Comparison of ENCODE assay signal across 1 cellular context in the genomic region with DNA sequence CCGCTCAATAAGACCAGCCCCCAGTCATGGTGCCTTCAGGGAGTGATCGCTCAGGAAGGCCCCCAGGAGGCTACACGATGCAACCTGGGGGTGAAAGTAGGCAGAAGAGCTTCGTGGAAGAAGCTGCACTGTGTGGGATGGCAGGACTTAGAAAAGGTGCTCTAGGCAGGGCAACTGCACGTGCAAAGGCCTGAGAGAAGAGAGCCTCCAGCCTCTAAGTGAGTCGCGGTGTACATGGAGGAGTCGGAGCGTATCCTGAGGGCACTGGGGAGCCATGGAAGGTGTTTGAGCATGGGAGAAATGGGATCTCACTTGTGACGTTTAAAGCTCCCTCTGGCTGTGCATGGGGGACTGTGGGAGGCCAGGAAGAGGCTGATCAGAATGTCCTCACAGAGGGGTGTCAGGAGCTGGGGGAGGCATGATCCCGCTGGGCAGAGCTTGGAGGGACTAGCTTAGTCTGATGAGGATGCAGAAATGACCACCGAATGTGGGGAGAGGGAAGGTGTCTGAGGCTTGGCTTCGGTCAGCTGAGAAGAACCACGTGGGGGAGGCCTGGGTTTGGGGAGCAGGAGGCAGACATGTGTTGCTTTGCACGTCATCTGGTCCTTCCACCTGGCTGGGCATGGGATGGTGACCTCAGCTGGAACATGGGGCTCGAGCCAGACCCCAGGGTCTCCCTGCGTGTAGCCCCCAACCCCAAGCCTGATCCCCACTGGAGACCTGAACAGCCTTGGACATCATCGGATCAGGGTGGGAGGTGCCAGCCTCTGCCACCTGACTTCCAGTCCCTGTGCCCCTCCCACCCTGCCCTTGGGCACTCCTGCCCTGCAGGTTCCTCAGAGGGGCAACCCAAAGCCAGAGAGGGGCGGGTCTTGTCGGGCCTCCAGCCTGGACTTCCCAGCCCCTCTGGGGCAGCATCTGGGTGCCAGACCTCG.
TF ChIP-seq lines count a peak whose summit lies in the region.

No MANE protein-coding gene starts in this region.

TF ChIP-seq in HEK293, 187 proteins besides CTCF, POLR2A, EP300 and RAD21 (continued from another document):
- TF ChIP-seq, protein P1, sequence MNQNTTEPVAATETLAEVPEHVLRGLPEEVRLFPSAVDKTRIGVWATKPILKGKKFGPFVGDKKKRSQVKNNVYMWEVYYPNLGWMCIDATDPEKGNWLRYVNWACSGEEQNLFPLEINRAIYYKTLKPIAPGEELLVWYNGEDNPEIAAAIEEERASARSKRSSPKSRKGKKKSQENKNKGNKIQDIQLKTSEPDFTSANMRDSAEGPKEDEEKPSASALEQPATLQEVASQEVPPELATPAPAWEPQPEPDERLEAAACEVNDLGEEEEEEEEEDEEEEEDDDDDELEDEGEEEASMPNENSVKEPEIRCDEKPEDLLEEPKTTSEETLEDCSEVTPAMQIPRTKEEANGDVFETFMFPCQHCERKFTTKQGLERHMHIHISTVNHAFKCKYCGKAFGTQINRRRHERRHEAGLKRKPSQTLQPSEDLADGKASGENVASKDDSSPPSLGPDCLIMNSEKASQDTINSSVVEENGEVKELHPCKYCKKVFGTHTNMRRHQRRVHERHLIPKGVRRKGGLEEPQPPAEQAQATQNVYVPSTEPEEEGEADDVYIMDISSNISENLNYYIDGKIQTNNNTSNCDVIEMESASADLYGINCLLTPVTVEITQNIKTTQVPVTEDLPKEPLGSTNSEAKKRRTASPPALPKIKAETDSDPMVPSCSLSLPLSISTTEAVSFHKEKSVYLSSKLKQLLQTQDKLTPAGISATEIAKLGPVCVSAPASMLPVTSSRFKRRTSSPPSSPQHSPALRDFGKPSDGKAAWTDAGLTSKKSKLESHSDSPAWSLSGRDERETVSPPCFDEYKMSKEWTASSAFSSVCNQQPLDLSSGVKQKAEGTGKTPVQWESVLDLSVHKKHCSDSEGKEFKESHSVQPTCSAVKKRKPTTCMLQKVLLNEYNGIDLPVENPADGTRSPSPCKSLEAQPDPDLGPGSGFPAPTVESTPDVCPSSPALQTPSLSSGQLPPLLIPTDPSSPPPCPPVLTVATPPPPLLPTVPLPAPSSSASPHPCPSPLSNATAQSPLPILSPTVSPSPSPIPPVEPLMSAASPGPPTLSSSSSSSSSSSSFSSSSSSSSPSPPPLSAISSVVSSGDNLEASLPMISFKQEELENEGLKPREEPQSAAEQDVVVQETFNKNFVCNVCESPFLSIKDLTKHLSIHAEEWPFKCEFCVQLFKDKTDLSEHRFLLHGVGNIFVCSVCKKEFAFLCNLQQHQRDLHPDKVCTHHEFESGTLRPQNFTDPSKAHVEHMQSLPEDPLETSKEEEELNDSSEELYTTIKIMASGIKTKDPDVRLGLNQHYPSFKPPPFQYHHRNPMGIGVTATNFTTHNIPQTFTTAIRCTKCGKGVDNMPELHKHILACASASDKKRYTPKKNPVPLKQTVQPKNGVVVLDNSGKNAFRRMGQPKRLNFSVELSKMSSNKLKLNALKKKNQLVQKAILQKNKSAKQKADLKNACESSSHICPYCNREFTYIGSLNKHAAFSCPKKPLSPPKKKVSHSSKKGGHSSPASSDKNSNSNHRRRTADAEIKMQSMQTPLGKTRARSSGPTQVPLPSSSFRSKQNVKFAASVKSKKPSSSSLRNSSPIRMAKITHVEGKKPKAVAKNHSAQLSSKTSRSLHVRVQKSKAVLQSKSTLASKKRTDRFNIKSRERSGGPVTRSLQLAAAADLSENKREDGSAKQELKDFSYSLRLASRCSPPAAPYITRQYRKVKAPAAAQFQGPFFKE (tag by site-specific recombination; IDR thresholded peaks at IDR 0.05; ENCODE audit: borderline replicate concordance) = no peak
- TF ChIP-seq IKZF3 (tag by site-specific recombination; IDR thresholded peaks at IDR 0.05) (peak; percentile 64; the same call in 1 of the 2 replicates), ZIC2 (tag by site-specific recombination; IDR thresholded peaks at IDR 0.05) (no peak), ZNF629 (tag by site-specific recombination; IDR thresholded peaks at IDR 0.05) (peak; percentile 33; the same call in 1 of the 2 replicates), ZNF366 (tag by site-specific recombination; conservative IDR thresholded peaks at IDR 0.05) (no peak), KLF8 (tag by site-specific recombination; IDR thresholded peaks at IDR 0.05) (peak; percentile 73)
- TF ChIP-seq, protein P2, sequence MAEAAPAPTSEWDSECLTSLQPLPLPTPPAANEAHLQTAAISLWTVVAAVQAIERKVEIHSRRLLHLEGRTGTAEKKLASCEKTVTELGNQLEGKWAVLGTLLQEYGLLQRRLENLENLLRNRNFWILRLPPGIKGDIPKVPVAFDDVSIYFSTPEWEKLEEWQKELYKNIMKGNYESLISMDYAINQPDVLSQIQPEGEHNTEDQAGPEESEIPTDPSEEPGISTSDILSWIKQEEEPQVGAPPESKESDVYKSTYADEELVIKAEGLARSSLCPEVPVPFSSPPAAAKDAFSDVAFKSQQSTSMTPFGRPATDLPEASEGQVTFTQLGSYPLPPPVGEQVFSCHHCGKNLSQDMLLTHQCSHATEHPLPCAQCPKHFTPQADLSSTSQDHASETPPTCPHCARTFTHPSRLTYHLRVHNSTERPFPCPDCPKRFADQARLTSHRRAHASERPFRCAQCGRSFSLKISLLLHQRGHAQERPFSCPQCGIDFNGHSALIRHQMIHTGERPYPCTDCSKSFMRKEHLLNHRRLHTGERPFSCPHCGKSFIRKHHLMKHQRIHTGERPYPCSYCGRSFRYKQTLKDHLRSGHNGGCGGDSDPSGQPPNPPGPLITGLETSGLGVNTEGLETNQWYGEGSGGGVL (tag by site-specific recombination; IDR thresholded peaks at IDR 0.05) = no peak
- TF ChIP-seq, protein P3, sequence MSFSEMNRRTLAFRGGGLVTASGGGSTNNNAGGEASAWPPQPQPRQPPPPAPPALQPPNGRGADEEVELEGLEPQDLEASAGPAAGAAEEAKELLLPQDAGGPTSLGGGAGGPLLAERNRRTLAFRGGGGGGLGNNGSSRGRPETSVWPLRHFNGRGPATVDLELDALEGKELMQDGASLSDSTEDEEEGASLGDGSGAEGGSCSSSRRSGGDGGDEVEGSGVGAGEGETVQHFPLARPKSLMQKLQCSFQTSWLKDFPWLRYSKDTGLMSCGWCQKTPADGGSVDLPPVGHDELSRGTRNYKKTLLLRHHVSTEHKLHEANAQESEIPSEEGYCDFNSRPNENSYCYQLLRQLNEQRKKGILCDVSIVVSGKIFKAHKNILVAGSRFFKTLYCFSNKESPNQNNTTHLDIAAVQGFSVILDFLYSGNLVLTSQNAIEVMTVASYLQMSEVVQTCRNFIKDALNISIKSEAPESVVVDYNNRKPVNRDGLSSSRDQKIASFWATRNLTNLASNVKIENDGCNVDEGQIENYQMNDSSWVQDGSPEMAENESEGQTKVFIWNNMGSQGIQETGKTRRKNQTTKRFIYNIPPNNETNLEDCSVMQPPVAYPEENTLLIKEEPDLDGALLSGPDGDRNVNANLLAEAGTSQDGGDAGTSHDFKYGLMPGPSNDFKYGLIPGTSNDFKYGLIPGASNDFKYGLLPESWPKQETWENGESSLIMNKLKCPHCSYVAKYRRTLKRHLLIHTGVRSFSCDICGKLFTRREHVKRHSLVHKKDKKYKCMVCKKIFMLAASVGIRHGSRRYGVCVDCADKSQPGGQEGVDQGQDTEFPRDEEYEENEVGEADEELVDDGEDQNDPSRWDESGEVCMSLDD (tag by site-specific recombination; IDR thresholded peaks at IDR 0.05) = peak; percentile 44; the same call in 1 of the 2 replicates
